Comparison of ENCODE assay signal across 9 cellular contexts in the genomic region with DNA sequence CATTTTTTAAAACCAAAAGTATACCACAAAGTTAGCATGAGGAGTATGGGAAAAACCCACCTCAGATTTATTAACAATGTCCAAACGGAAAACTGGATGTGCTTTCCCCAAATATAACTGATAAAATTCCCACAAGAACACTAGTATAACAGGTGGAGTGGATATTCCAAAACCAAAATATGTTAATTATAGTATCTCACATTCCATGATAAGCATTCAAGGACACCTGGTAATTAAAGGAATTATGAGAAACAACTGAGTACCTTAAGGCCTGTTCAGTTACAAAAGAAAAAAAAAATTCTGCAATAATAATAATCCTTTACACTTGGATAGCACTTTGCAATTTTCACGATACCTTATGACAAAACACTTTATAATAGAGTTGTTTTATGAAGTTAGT. TPM values are rescaled to one million over a fixed set of nuclear protein-coding genes. Genes with fewer than 3 reads are reported as not detected.
DNase-seq lines count a peak whose midpoint lies in the region; ATAC-seq, FAIRE-seq and TF ChIP-seq lines count a peak whose summit lies in the region.
"Had no signal": no experiment of that assay in that cellular context is flagged by ENCODE, and none has a peak within 500 bp of the region (broad histone marks: within the 10 kb centered on the region; RNA-seq: fewer than 3 reads in every experiment).

No MANE protein-coding gene starts in this region.

- no peaks in the 10 kb centered on the region for H3K27me3 ChIP-seq in PC-3 (ENCODE audit: low read length)
- H3K27me3 ChIP-seq in H1 (replicated peaks in 1 of 4; ENCODE audit: control insufficient read depth in 3 of 4, extremely low read depth in 1 of 4, insufficient read depth in 3 of 4, low read length in 3 of 4), result no peaks in the 10 kb centered on the region
- no peaks in the 10 kb centered on the region for H3K27me3 ChIP-seq in psoas muscle (ENCODE audit: insufficient read depth in 3 of 3, low read length in 2 of 3)

- H3K14ac ChIP-seq in H1 (ENCODE audit: insufficient read length), result no peak overlapping the region

- no peak overlapping the region for H2BK5ac ChIP-seq in H1 (ENCODE audit: low read depth, low read length)

- peaks cover 5% of the 10 kb centered on the region for H3K23me2 ChIP-seq in H1 (ENCODE audit: low read depth, low read length)

- DNase-seq in activated CD4-positive, alpha-beta T cell treated with anti-CD3 and anti-CD28 coated beads, Interleukin-2, amount 10 ng/mL, durations not matched to agents 24 days and 14 days, result no peak
- DNase-seq in activated CD4-positive, alpha-beta T cell treated with anti-CD3 and anti-CD28 coated beads for 48 hours, result no peak
- DNase-seq in PC-3, result no peak
- no peak for DNase-seq in H1 (ENCODE audit: low read depth in 1 of 2, low spot score in 2 of 2)
- no peak for DNase-seq in psoas muscle
- DNase-seq in GM10248 (ENCODE audit: extremely low spot score), result no peak
- DNase-seq in OCI-M2 (lab: John Stamatoyannopoulos, UW; ENCODE audit: unreplicated experiment), result no peak
- DNase-seq: HCEC 1CT had no signal

- TF ChIP-seq CTCF in PC-3 (conservative IDR thresholded peaks at IDR 0.05; ENCODE audit: low read depth, low read length) (no peak), H1 (IDR thresholded peaks at IDR 0.05; ENCODE audit: control extremely low read depth in 1 of 3, insufficient read depth in 1 of 3, low read depth in 1 of 3, low read length in 3 of 3) (no peak), psoas muscle (IDR thresholded peaks at IDR 0.05) (no peak), GM10248 (IDR thresholded peaks at IDR 0.05; ENCODE audit: control extremely low read depth, extremely low read depth, low read depth, missing control alignments) (no peak)

- no peaks in the 10 kb centered on the region for H3K9me3 ChIP-seq in PC-3 (ENCODE audit: low read length)
- H3K9me3 ChIP-seq in H1 (ENCODE audit: insufficient read depth in 2 of 2, low read depth in 1 of 2, low read length in 1 of 2), result no peaks in the 10 kb centered on the region
- no peaks in the 10 kb centered on the region for H3K9me3 ChIP-seq in psoas muscle

- H2BK120ac ChIP-seq in H1 (replicated peaks; ENCODE audit: low read depth, low read length), result no peak overlapping the region

- no peak for TF ChIP-seq EP300 in H1 (IDR thresholded peaks at IDR 0.05; ENCODE audit: borderline replicate concordance in 1 of 2, low read depth in 2 of 2, low read length in 2 of 2)

- H3K4me1 ChIP-seq in PC-3 (ENCODE audit: insufficient read depth, low read length) (peaks cover 29% of the 10 kb centered on the region), H1 (replicated peaks in 1 of 4; ENCODE audit: control insufficient read depth in 3 of 4, insufficient read depth in 4 of 4, low read length in 3 of 4) (peaks cover 0 to 3% (median 1%) of the 10 kb centered on the region in 4 experiments; a peak in 4 of 7 replicates), psoas muscle (peaks cover 9% of the 10 kb centered on the region)

- H3K79me2 ChIP-seq in PC-3 (ENCODE audit: low read length), result peaks cover 49% of the 10 kb centered on the region
- peaks cover 4 to 55% of the 10 kb centered on the region in 2 experiments for H3K79me2 ChIP-seq in H1 (ENCODE audit: control insufficient read depth in 1 of 2, insufficient read depth in 2 of 2, low read length in 2 of 2)

- no peak overlapping the region; the same call in 1 of the 2 replicates for H2AFZ ChIP-seq in PC-3 (ENCODE audit: low read length)
- no peak overlapping the region for H2AFZ ChIP-seq in H1 (ENCODE audit: low read length)

- CTCF ChIA-PET in PC-3 (lab: Charles Lee) (no interaction called here), H1 (lab: Charles Lee; ENCODE audit: partially characterized antibody) (interaction anchor here (0.8 kb wide), 1 partner anchor 58 kb away, joined by 3 read pairs; no protein-coding TSS in a partner anchor), GM10248 (lab: Yijun Ruan, JAX) (interaction anchor here (0.7 to 1.4 kb wide), 3 partner anchors 60 to 131 kb away, joined by 3 to 4 read pairs (median 3); partner anchors contain the start of gene AMD1)

- H3K23ac ChIP-seq in H1 (ENCODE audit: insufficient read length), result no peak overlapping the region

- ATAC-seq in PC-3 (no peak), psoas muscle (no peak), HG02852 (IDR thresholded peaks at IDR 0.05; ENCODE audit: unreplicated experiment) (no peak)

- H2BK20ac ChIP-seq in H1 (ENCODE audit: low read length), result no peak overlapping the region

- no peaks in the 10 kb centered on the region for H3K9me3 Mint-ChIP-seq in activated CD4-positive, alpha-beta T cell treated with anti-CD3 and anti-CD28 coated beads, Interleukin-2, amount 10 ng/mL, durations not matched to agents 24 days and 14 days

- H3K79me1 ChIP-seq in H1 (ENCODE audit: low read depth, low read length), result peaks cover 5% of the 10 kb centered on the region; the same call in 1 of the 2 replicates

- H3K4me3 Mint-ChIP-seq in activated CD4-positive, alpha-beta T cell treated with anti-CD3 and anti-CD28 coated beads, Interleukin-2, amount 10 ng/mL, durations not matched to agents 24 days and 14 days, result peak overlapping the region; percentile 98

- H3K56ac ChIP-seq in H1 (replicated peaks; ENCODE audit: insufficient read length, low read depth, low read length), result no peak overlapping the region

- FAIRE-seq in H1 (lab: Jason Lieb, UNC), result no peak

- no peaks in the 10 kb centered on the region for H3K9me2 ChIP-seq in PC-3 (replicated peaks; ENCODE audit: low read length)

- peaks cover 31% of the 10 kb centered on the region for H3K4me1 Mint-ChIP-seq in activated CD4-positive, alpha-beta T cell treated with anti-CD3 and anti-CD28 coated beads, Interleukin-2, amount 10 ng/mL, durations not matched to agents 24 days and 14 days

- H3K9ac ChIP-seq in PC-3 (ENCODE audit: low read length) (no peak overlapping the region), H1 (replicated peaks in 1 of 4; ENCODE audit: extremely low read depth in 1 of 4, low read depth in 3 of 4, low read length in 3 of 4) (no peak overlapping the region)

- H3K36me3 ChIP-seq in PC-3 (ENCODE audit: low read depth, low read length) (no peaks in the 10 kb centered on the region), H1 (ENCODE audit: control insufficient read depth in 2 of 4, insufficient read depth in 4 of 4, low read length in 3 of 4) (no peaks in the 10 kb centered on the region), psoas muscle (ENCODE audit: insufficient read depth in 1 of 2, low read depth in 1 of 2) (no peaks in the 10 kb centered on the region)

- H2BK12ac ChIP-seq in H1 (ENCODE audit: low read depth, low read length), result no peak overlapping the region

- H3K27ac ChIP-seq in PC-3 (ENCODE audit: low read length), result no peak overlapping the region
- H3K27ac ChIP-seq in H1 (ENCODE audit: low read depth, low read length), result no peak overlapping the region
- no peak overlapping the region for H3K27ac ChIP-seq in psoas muscle

- no peak overlapping the region for H4K8ac ChIP-seq in H1 (ENCODE audit: extremely low read depth, insufficient read depth, low read length)

- H3K27ac Mint-ChIP-seq in activated CD4-positive, alpha-beta T cell treated with anti-CD3 and anti-CD28 coated beads, Interleukin-2, amount 10 ng/mL, durations not matched to agents 24 days and 14 days, result no peak overlapping the region

- POLR2A ChIA-PET in PC-3 (lab: Charles Lee; ENCODE audit: unreplicated experiment) (no interaction called here), H1 (lab: Charles Lee; ENCODE audit: partially characterized antibody) (interaction anchor here (0.7 to 13.9 kb wide), 6 partner anchors 53 to 144 kb away, joined by 3 to 344 read pairs (median 18); partner anchors contain the start of genes AMD1 and GTF3C6), GM10248 (lab: Yijun Ruan, JAX) (interaction anchor here (3.8 kb wide), 1 partner anchor 62 kb away, joined by 123 read pairs; the partner anchor contains the start of gene AMD1)

- no peaks in the 10 kb centered on the region for H3F3A ChIP-seq in PC-3 (ENCODE audit: low read length, unreplicated experiment)

- no TSS peak for BruUV-seq in PC-3 (replicated peaks; lab: Mats Ljungman, UMichigan)

- no peak overlapping the region for H2AK5ac ChIP-seq in H1 (ENCODE audit: low read depth, low read length)

- intact Hi-C loops in activated CD4-positive, alpha-beta T cell treated with anti-CD3 and anti-CD28 coated beads, Interleukin-2, amount 10 ng/mL, durations not matched to agents 24 days and 14 days (cut with micrococcal nuclease), result loop anchor here (10.0 kb wide), 1 partner anchor 1329 kb away; the partner anchor contains the start of gene ZBTB24
- intact Hi-C loops in PC-3 (cut with micrococcal nuclease) (no loop called here), psoas muscle (cut with DNase I) (loop anchor here in 1 of 2 donors (10.0 kb wide), 2 partner anchors 129 to 141 kb away; partner anchors contain the start of gene GTF3C6)

- peak overlapping the region; percentile 96 for H3K4me2 ChIP-seq in PC-3 (ENCODE audit: low read length)
- H3K4me2 ChIP-seq in H1 (ENCODE audit: insufficient read depth in 1 of 2, low read depth in 2 of 2, low read length in 2 of 2), result peak overlapping the region; percentile 86 to 92

- no peak overlapping the region for H3K4ac ChIP-seq in H1 (replicated peaks; ENCODE audit: insufficient read length, low read depth, low read length)

- H4K20me1 ChIP-seq in PC-3 (ENCODE audit: low read length), result no peaks in the 10 kb centered on the region
- peaks cover 7 to 8% of the 10 kb centered on the region in 2 experiments for H4K20me1 ChIP-seq in H1 (replicated peaks in 1 of 2; ENCODE audit: control insufficient read depth in 1 of 2, insufficient read depth in 2 of 2, low read length in 2 of 2)

- H4K91ac ChIP-seq in H1 (replicated peaks; ENCODE audit: insufficient read length, low read length), result no peak overlapping the region

- H3K18ac ChIP-seq in H1 (ENCODE audit: extremely low read depth, low read length), result no peak overlapping the region

- no peak for TF ChIP-seq RAD21 in H1 (IDR thresholded peaks at IDR 0.05 in 1 of 2, conservative IDR thresholded peaks at IDR 0.05 in 1 of 2; ENCODE audit: low read depth in 2 of 2, low read length in 2 of 2)

- no peak overlapping the region for H4K5ac ChIP-seq in H1 (ENCODE audit: insufficient read length, low read depth, low read length)

- peak overlapping the region; percentile 94 for H3K4me3 ChIP-seq in PC-3 (ENCODE audit: low read length)
- peak overlapping the region; percentile 84 to 95 (median 92); a peak in 4 of 8 replicates for H3K4me3 ChIP-seq in H1 (ENCODE audit: extremely low read depth in 1 of 4, insufficient read depth in 2 of 4, low read depth in 3 of 4, low read length in 4 of 4)
- H3K4me3 ChIP-seq in psoas muscle, result peak overlapping the region; percentile 90

- H3K27me3 Mint-ChIP-seq in activated CD4-positive, alpha-beta T cell treated with anti-CD3 and anti-CD28 coated beads, Interleukin-2, amount 10 ng/mL, durations not matched to agents 24 days and 14 days, result no peaks in the 10 kb centered on the region

- 83% methylated on average over 2 of the region's 2 CpGs; no CpG with 5 or more reads in 1 of the 2 experiments for WGBS in H1 (ENCODE audit: extremely low coverage in 1 of 2, insufficient coverage in 1 of 2, insufficient read length in 1 of 2, insufficient replicate concordance in 2 of 2, low coverage in 1 of 2, low lambda C conversion rate in 2 of 2, missing lambda C conversion rate in 1 of 2), 2 experiments
- WGBS in psoas muscle, 3 donors, result 82 to 90% (median 86%) methylated on average over 2 of the region's 2 CpGs

- TF ChIP-seq POLR2A in H1 (IDR thresholded peaks at IDR 0.05; ENCODE audit: control extremely low read depth in 1 of 2, low read depth in 2 of 2, low read length in 2 of 2), result no peak

- H2BK15ac ChIP-seq in H1 (ENCODE audit: low read length), result no peak overlapping the region

- H3K36me3 Mint-ChIP-seq in activated CD4-positive, alpha-beta T cell treated with anti-CD3 and anti-CD28 coated beads, Interleukin-2, amount 10 ng/mL, durations not matched to agents 24 days and 14 days (ENCODE audit: low read depth), result peaks cover 3% of the 10 kb centered on the region

RNA-seq across cellular contexts. Expression of gene CDK19, which starts 1.9 kb away (rescaled TPM):
- 13.0 and 15.7 TPM in 2 replicates for total RNA-seq in activated CD4-positive, alpha-beta T cell treated with anti-CD3 and anti-CD28 coated beads, Interleukin-2, amount 10 ng/mL, durations not matched to agents 24 days and 14 days
- total RNA-seq in PC-3 (2014; rRNA removed), result 4.2 and 5.4 TPM in 2 replicates
- total RNA-seq in H1 (2021; fragmentation: NEBNext Ultra II Directional; extraction: Animal tissue kit (Norgen Biotek cat#: 25700)), result 9.7 and 12.6 TPM in 2 replicates
- 3.4 and 4.9 TPM in 2 replicates for polyA plus RNA-seq in H1 (2011; rRNA removed)
- 5.7 TPM for polyA plus RNA-seq in H1 (2011; cell fraction: cytosol; rRNA removed)
- 5.8 TPM for polyA plus RNA-seq in H1 (2011; cell fraction: nucleus; rRNA removed)
- 4.5 to 8.5 TPM (median 4.9 TPM) in 4 replicates for polyA plus RNA-seq in H1 (2012, experiment 1 of 2)
- 1.9 TPM for polyA plus RNA-seq in H1 (2012, experiment 2 of 2)
- polyA plus RNA-seq in H1 (2013, experiment 1 of 2), result 4.8 TPM
- 3.9 TPM for polyA plus RNA-seq in H1 (2013, experiment 2 of 2)
- 7.5 and 8.4 TPM in 2 replicates for polyA minus RNA-seq in H1 (2011; rRNA and poly(A)+ RNA removed)
- 5.1 TPM for polyA minus RNA-seq in H1 (2011; cell fraction: cytosol; rRNA and poly(A)+ RNA removed)
- 18.4 TPM for polyA minus RNA-seq in H1 (2011; cell fraction: nucleus; rRNA and poly(A)+ RNA removed)
- 10 to 100 TPM in 1 of 4 donors, 1 to 10 TPM in 3; 4.7 to 11.6 (median 5.6) TPM for total RNA-seq in psoas muscle
- 1 to 10 TPM; 2.2 to 6.9 (median 3.1) TPM for polyA plus RNA-seq in psoas muscle
